Comparison of ENCODE assay signal across 29 cellular contexts in the genomic region with DNA sequence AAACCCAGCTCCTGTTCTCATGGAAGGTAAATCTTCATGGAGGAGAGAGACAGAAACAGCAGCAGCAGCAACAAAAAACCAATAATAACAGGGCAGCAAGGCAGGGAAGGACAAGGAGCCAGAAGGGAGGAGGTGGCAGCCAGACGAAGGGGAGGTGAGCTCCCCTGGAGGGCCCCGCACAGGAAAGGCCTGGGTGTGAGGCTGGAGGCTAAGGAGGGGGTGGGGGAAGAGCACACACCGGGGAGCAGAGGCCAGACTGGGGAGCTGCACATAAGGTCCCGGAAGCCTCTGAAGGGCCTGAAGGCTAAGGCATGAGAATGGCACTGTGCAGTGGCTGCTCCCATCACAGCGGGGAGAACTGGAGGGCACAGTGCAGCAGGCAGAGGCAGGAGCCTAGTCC.
DNase-seq lines count a peak whose midpoint lies in the region; ATAC-seq and TF ChIP-seq lines count a peak whose summit lies in the region.
"Had no signal": no experiment of that assay in that cellular context is flagged by ENCODE, and none has a peak within 500 bp of the region (broad histone marks: within the 10 kb centered on the region; RNA-seq: fewer than 3 reads in every experiment).

No MANE protein-coding gene starts in this region.

- no peak overlapping the region for H4K8ac ChIP-seq in H9 (replicated peaks; ENCODE audit: insufficient read length, low read depth, low read length)

- H3K4me1 ChIP-seq in H9 (ENCODE audit: insufficient read depth, low read length) (peaks cover 3% of the 10 kb centered on the region; the same call in 1 of the 2 replicates), mammary epithelial cell (ENCODE audit: insufficient read depth, low read length) (no peaks in the 10 kb centered on the region), vagina (peaks cover 6% of the 10 kb centered on the region)
- H3K4me1 ChIP-seq in CD4-positive, alpha-beta memory T cell (ENCODE audit: insufficient read depth, low read length) = no peaks in the 10 kb centered on the region
- H3K4me1 ChIP-seq: parathyroid adenoma, right lobe of liver, uterus had no signal

- H2AK5ac ChIP-seq in H9 (ENCODE audit: insufficient read length, low read length) = no peak overlapping the region

- no CpG with 5 or more reads among the region's 5 CpGs for WGBS in H9 (ENCODE audit: extremely low coverage, insufficient read length, low lambda C conversion rate)
- WGBS in mammary epithelial cell (ENCODE audit: low coverage, missing lambda C conversion rate) = 92% methylated on average over 2 of the region's 5 CpGs

- POLR2A ChIA-PET in CD4-positive, alpha-beta memory T cell (lab: Charles Lee; ENCODE audit: partially characterized antibody) = no interaction called here

- H3K79me2 ChIP-seq in H9 (ENCODE audit: insufficient read depth, low read length) (no peaks in the 10 kb centered on the region), mammary epithelial cell (ENCODE audit: insufficient read depth, low read length) (no peaks in the 10 kb centered on the region)
- H3K79me2 ChIP-seq: parathyroid adenoma had no signal

- H3K4me3 ChIP-seq in mammary epithelial cell (replicated peaks in 1 of 3; ENCODE audit: insufficient read depth in 1 of 3, low read depth in 2 of 3, low read length in 3 of 3) (no peak overlapping the region), vagina (no peak overlapping the region)
- no peak overlapping the region for H3K4me3 ChIP-seq in CD4-positive, alpha-beta memory T cell (ENCODE audit: low read length in 2 of 2)
- H3K4me3 ChIP-seq: right lobe of liver, thoracic aorta, uterus had no signal

- no peak overlapping the region for H3K14ac ChIP-seq in H9 (ENCODE audit: insufficient read depth, low read length)

- in situ Hi-C loops in mammary epithelial cell (cut with MboI; ENCODE audit: low sequenced_read_pairs in 2 of 2) = loop anchor here in 1 of 2 donors (10.0 kb wide), 1 partner anchor 91 kb away; a partner anchor contains a TSS

- H3K36me3 ChIP-seq in mammary epithelial cell (ENCODE audit: insufficient read depth, low read length) = no peaks in the 10 kb centered on the region
- peaks cover 0 to 8% of the 10 kb centered on the region in 2 donors for H3K36me3 ChIP-seq in vagina
- no peaks in the 10 kb centered on the region for H3K36me3 ChIP-seq in CD4-positive, alpha-beta memory T cell (ENCODE audit: insufficient read depth, low read length)
- H3K36me3 ChIP-seq: brain microvascular endothelial cell, thoracic aorta, uterus had no signal

- H3K9ac ChIP-seq in H9 (ENCODE audit: extremely low read depth, insufficient read length, low read length) (no peak overlapping the region), mammary epithelial cell (ENCODE audit: insufficient read depth, low read length) (no peak overlapping the region)
- H3K9ac ChIP-seq: KMS-11, parathyroid adenoma, SK-N-SH had no signal

- H3K4me3 Mint-ChIP-seq in H9 (no peak overlapping the region), nephron progenitor cell (no peak overlapping the region)
- H3K4me3 Mint-ChIP-seq in central memory CD8-positive, alpha-beta T cell = no peak overlapping the region
- H3K4me3 Mint-ChIP-seq in CD4-positive, alpha-beta memory T cell = no peak overlapping the region
- H3K4me3 Mint-ChIP-seq in activated T-cell treated with anti-CD3 and anti-CD28 coated beads, Interleukin-2, amount 50 U/mL, for 4 hours = no peak overlapping the region
- H3K4me3 Mint-ChIP-seq: activated CD4-positive, alpha-beta T cell treated with anti-CD3 and anti-CD28 coated beads, Interleukin-2, amount 10 ng/mL, durations not matched to agents 7 days and 5 days; activated CD8-positive, alpha-beta memory T cell treated with anti-CD3 and anti-CD28 coated beads, Interleukin-2, amount 10 ng/mL, durations not matched to agents 7 days and 5 days; activated naive CD4-positive, alpha-beta T cell treated with anti-CD3 and anti-CD28 coated beads, Interleukin-2, amount 10 ng/mL, durations not matched to agents 7 days and 5 days; nephron; stimulated activated naive B cell treated with anti-CD40 and anti-IgM and Interleukin-4, amounts not matched to agents 10 μg/mL and 1 μg/mL and 100 μg/mL, for 72 hours had no signal

- H2BK15ac ChIP-seq in H9 (ENCODE audit: low read depth, low read length) = no peak overlapping the region

- CTCF ChIA-PET in mammary epithelial cell (lab: Charles Lee; ENCODE audit: low non-redundant PET) = no interaction called here
- CTCF ChIA-PET in CD4-positive, alpha-beta memory T cell (lab: Charles Lee; ENCODE audit: partially characterized antibody) = no interaction called here

- H4K91ac ChIP-seq in H9 (ENCODE audit: insufficient read length, low read depth, low read length) = no peak overlapping the region

- peaks cover 0 to 5% (median 4%) of the 10 kb centered on the region in 3 experiments; a peak in 5 of 7 replicates for H3K36me3 Mint-ChIP-seq in H9 (ENCODE audit: insufficient read depth in 1 of 3, low read depth in 3 of 3)
- peaks cover 4% of the 10 kb centered on the region for H3K36me3 Mint-ChIP-seq in central memory CD8-positive, alpha-beta T cell (ENCODE audit: insufficient read depth)
- H3K36me3 Mint-ChIP-seq in nephron progenitor cell (ENCODE audit: low read depth) = peaks cover 17% of the 10 kb centered on the region
- H3K36me3 Mint-ChIP-seq in CD4-positive, alpha-beta memory T cell = peaks cover 40 to 41% of the 10 kb centered on the region in 2 donors
- H3K36me3 Mint-ChIP-seq in activated T-cell treated with anti-CD3 and anti-CD28 coated beads, Interleukin-2, amount 50 U/mL, for 4 hours (ENCODE audit: insufficient read depth) = peaks cover 38% of the 10 kb centered on the region

- dilution Hi-C loops in mammary epithelial cell (cut with HindIII; ENCODE audit: low sequenced_read_pairs) = loop anchor here (25.0 kb wide), 1 partner anchor 558 kb away; no protein-coding TSS in a partner anchor

- H3K4me2 ChIP-seq in H9 (ENCODE audit: insufficient read depth, insufficient read length, low read length) = no peak overlapping the region
- no peak overlapping the region for H3K4me2 ChIP-seq in mammary epithelial cell (ENCODE audit: insufficient read depth, low read depth, low read length)
- H3K4me2 ChIP-seq: KMS-11, SK-N-SH had no signal

- TF ChIP-seq CTCF in H9 (conservative IDR thresholded peaks at IDR 0.05) (no peak), nephron progenitor cell (IDR thresholded peaks at IDR 0.05) (no peak), mammary epithelial cell (conservative IDR thresholded peaks at IDR 0.05 in 1 of 2, IDR thresholded peaks at IDR 0.05 in 1 of 2; ENCODE audit: extremely low read depth in 1 of 2, insufficient read depth in 1 of 2, low read depth in 1 of 2, low read length in 2 of 2) (no peak), vagina (IDR thresholded peaks at IDR 0.05) (no peak)

- H3K4me1 Mint-ChIP-seq in H9 (peaks cover 41 to 45% of the 10 kb centered on the region in 2 experiments), nephron progenitor cell (peaks cover 38% of the 10 kb centered on the region)
- H3K4me1 Mint-ChIP-seq in central memory CD8-positive, alpha-beta T cell = peaks cover 19% of the 10 kb centered on the region
- H3K4me1 Mint-ChIP-seq in CD4-positive, alpha-beta memory T cell = peaks cover 0 to 9% (median 0%) of the 10 kb centered on the region in 4 donors
- peaks cover 5% of the 10 kb centered on the region for H3K4me1 Mint-ChIP-seq in activated T-cell treated with anti-CD3 and anti-CD28 coated beads, Interleukin-2, amount 50 U/mL, for 4 hours (ENCODE audit: low read depth)
- H3K4me1 Mint-ChIP-seq: nephron had no signal

- no peak for ATAC-seq in central memory CD8-positive, alpha-beta T cell (replicated peaks; ENCODE audit: extremely low read depth, poor library complexity, severe bottlenecking)
- no peak for ATAC-seq in activated T-cell treated with anti-CD3 and anti-CD28 coated beads, Interleukin-2, amount 50 U/mL, for 4 hours
- ATAC-seq: activated CD8-positive, alpha-beta memory T cell treated with anti-CD3 and anti-CD28 coated beads, Interleukin-2, amount 10 ng/mL, durations not matched to agents 7 days and 5 days; right lobe of liver had no signal

- H3K9me3 Mint-ChIP-seq in H9 = no peaks in the 10 kb centered on the region
- no peaks in the 10 kb centered on the region for H3K9me3 Mint-ChIP-seq in central memory CD8-positive, alpha-beta T cell
- peaks cover 4% of the 10 kb centered on the region for H3K9me3 Mint-ChIP-seq in nephron progenitor cell
- H3K9me3 Mint-ChIP-seq in CD4-positive, alpha-beta memory T cell = peaks cover 0 to 5% (median 3%) of the 10 kb centered on the region in 8 donors
- H3K9me3 Mint-ChIP-seq in activated T-cell treated with anti-CD3 and anti-CD28 coated beads, Interleukin-2, amount 50 U/mL, for 4 hours = peaks cover 4% of the 10 kb centered on the region
- H3K9me3 Mint-ChIP-seq: activated CD4-positive, alpha-beta T cell treated with anti-CD3 and anti-CD28 coated beads, Interleukin-2, amount 10 ng/mL, durations not matched to agents 7 days and 5 days; activated naive CD4-positive, alpha-beta T cell treated with anti-CD3 and anti-CD28 coated beads, Interleukin-2, amount 10 ng/mL, durations not matched to agents 7 days and 5 days had no signal

- no peak overlapping the region for H2AFZ ChIP-seq in H9 (ENCODE audit: low read length)
- H2AFZ ChIP-seq in mammary epithelial cell (ENCODE audit: low read depth, low read length) = no peak overlapping the region
- H2AFZ ChIP-seq: parathyroid adenoma had no signal

- H3K27me3 Mint-ChIP-seq in H9 (ENCODE audit: low read depth) (no peaks in the 10 kb centered on the region), nephron progenitor cell (ENCODE audit: low read depth, poor library complexity) (peaks cover 9% of the 10 kb centered on the region)
- H3K27me3 Mint-ChIP-seq in central memory CD8-positive, alpha-beta T cell = no peaks in the 10 kb centered on the region
- no peaks in the 10 kb centered on the region for H3K27me3 Mint-ChIP-seq in CD4-positive, alpha-beta memory T cell
- no peaks in the 10 kb centered on the region for H3K27me3 Mint-ChIP-seq in activated T-cell treated with anti-CD3 and anti-CD28 coated beads, Interleukin-2, amount 50 U/mL, for 4 hours (ENCODE audit: low read depth)
- H3K27me3 Mint-ChIP-seq: activated CD4-positive, alpha-beta T cell treated with anti-CD3 and anti-CD28 coated beads, Interleukin-2, amount 10 ng/mL, durations not matched to agents 7 days and 5 days; activated CD8-positive, alpha-beta memory T cell treated with anti-CD3 and anti-CD28 coated beads, Interleukin-2, amount 10 ng/mL, durations not matched to agents 7 days and 5 days; activated naive CD4-positive, alpha-beta T cell treated with anti-CD3 and anti-CD28 coated beads, Interleukin-2, amount 10 ng/mL, durations not matched to agents 7 days and 5 days; stimulated activated naive B cell treated with anti-CD40 and anti-IgM and Interleukin-4, amounts not matched to agents 10 μg/mL and 1 μg/mL and 100 μg/mL, for 72 hours had no signal

- H3K27ac Mint-ChIP-seq in H9 (peak overlapping the region in 2 of 3 experiments; percentile 41 to 76; a peak in 3 of 7 replicates), nephron progenitor cell (peak overlapping the region; percentile 70)
- peak overlapping the region; percentile 83 for H3K27ac Mint-ChIP-seq in central memory CD8-positive, alpha-beta T cell (ENCODE audit: low read depth)
- peak overlapping the region in 1 of 7 donors; percentile 55 for H3K27ac Mint-ChIP-seq in CD4-positive, alpha-beta memory T cell
- H3K27ac Mint-ChIP-seq: activated CD4-positive, alpha-beta T cell treated with anti-CD3 and anti-CD28 coated beads, Interleukin-2, amount 10 ng/mL, durations not matched to agents 7 days and 5 days; activated CD8-positive, alpha-beta memory T cell treated with anti-CD3 and anti-CD28 coated beads, Interleukin-2, amount 10 ng/mL, durations not matched to agents 7 days and 5 days; activated naive CD4-positive, alpha-beta T cell treated with anti-CD3 and anti-CD28 coated beads, Interleukin-2, amount 10 ng/mL, durations not matched to agents 7 days and 5 days; stimulated activated naive B cell treated with anti-CD40 and anti-IgM and Interleukin-4, amounts not matched to agents 10 μg/mL and 1 μg/mL and 100 μg/mL, for 72 hours had no signal

- H2BK5ac ChIP-seq in H9 (ENCODE audit: insufficient read length, low read length) = no peak overlapping the region

- H3K27ac ChIP-seq in H9 (ENCODE audit: insufficient read length, low read depth, low read length) (no peak overlapping the region), mammary epithelial cell (ENCODE audit: insufficient read depth, low read depth, low read length) (no peak overlapping the region), vagina (no peak overlapping the region)
- no peak overlapping the region for H3K27ac ChIP-seq in CD4-positive, alpha-beta memory T cell (ENCODE audit: low read depth, low read length)
- H3K27ac ChIP-seq: brain microvascular endothelial cell, C4-2B, KMS-11, parathyroid adenoma, right lobe of liver, thoracic aorta, uterus, VCaP had no signal

- H3K23me2 ChIP-seq in H9 (ENCODE audit: insufficient read length, low read depth, low read length, poor library complexity, severe bottlenecking) = no peaks in the 10 kb centered on the region

- H2BK120ac ChIP-seq in H9 (ENCODE audit: low read depth, low read length, poor library complexity, severe bottlenecking) = no peak overlapping the region

- H3K9me3 ChIP-seq in H9 (ENCODE audit: control insufficient read depth, low read depth, low read length) = no peaks in the 10 kb centered on the region
- no peaks in the 10 kb centered on the region for H3K9me3 ChIP-seq in mammary epithelial cell (replicated peaks; ENCODE audit: insufficient read depth, low read length)
- H3K9me3 ChIP-seq in vagina = no peaks in the 10 kb centered on the region
- no peaks in the 10 kb centered on the region for H3K9me3 ChIP-seq in CD4-positive, alpha-beta memory T cell (ENCODE audit: control insufficient read depth in 1 of 2, low read length in 2 of 2)
- H3K9me3 ChIP-seq: right lobe of liver, SK-N-SH, thoracic aorta, uterus had no signal

- no peak overlapping the region for H3K56ac ChIP-seq in H9 (ENCODE audit: insufficient read length, low read depth, low read length)

- no peak overlapping the region for H3K4ac ChIP-seq in H9 (ENCODE audit: low read depth, low read length)

- no peak overlapping the region for H3T11ph ChIP-seq in H9 (ENCODE audit: low read length)

- intact Hi-C loops in mammary epithelial cell (cut with micrococcal nuclease) (loop anchor here (10.0 kb wide), 1 partner anchor 399 kb away; no protein-coding TSS in a partner anchor), vagina (cut with DNase I) (loop anchor here (10.0 kb wide), 1 partner anchor 271 kb away; no protein-coding TSS in a partner anchor)
- intact Hi-C loops in CD4-positive, alpha-beta memory T cell (cut with micrococcal nuclease) = loop anchor here (10.0 kb wide), 2 partner anchors 131 to 399 kb away; no protein-coding TSS in a partner anchor

- DNase-seq in H9 (no peak), Kasumi-1 (lab: John Stamatoyannopoulos, UW) (peak; percentile 56 to 59), nephron progenitor cell (no peak), mammary epithelial cell (no peak), vagina (ENCODE audit: extremely low spot score in 2 of 2) (no peak)
- no peak for DNase-seq in central memory CD8-positive, alpha-beta T cell (ENCODE audit: low spot score in 2 of 2)
- DNase-seq in CD4-positive, alpha-beta memory T cell = no peak
- no peak for DNase-seq in activated T-cell treated with anti-CD3 and anti-CD28 coated beads, Interleukin-2, amount 50 U/mL, for 4 hours
- DNase-seq: activated CD4-positive, alpha-beta T cell treated with anti-CD3 and anti-CD28 coated beads, Interleukin-2, amount 10 ng/mL, durations not matched to agents 7 days and 5 days; activated CD8-positive, alpha-beta memory T cell treated with anti-CD3 and anti-CD28 coated beads, Interleukin-2, amount 10 ng/mL, durations not matched to agents 7 days and 5 days; activated naive CD4-positive, alpha-beta T cell treated with anti-CD3 and anti-CD28 coated beads, Interleukin-2, amount 10 ng/mL, durations not matched to agents 7 days and 5 days; amniotic stem cell; brain microvascular endothelial cell; Calu3; kidney; NCI-H1436 treated with DMSO at 0.1 percent for 48 hours; NCI-H446 treated with DMSO at 0.1 percent for 48 hours; OCI-M1; right lobe of liver; SK-N-SH; stimulated activated CD4-positive, alpha-beta T cell treated with anti-CD3 and anti-CD28 coated beads, Interleukin-4, amount 100 ng/mL, for 4 hours; stimulated activated naive B cell treated with anti-CD40 and anti-IgM and Interleukin-4, amounts not matched to agents 10 μg/mL and 1 μg/mL and 100 μg/mL, for 72 hours; uterus had no signal

- no TSS peak for BruUV-seq in mammary epithelial cell (replicated peaks; lab: Mats Ljungman, UMichigan)

- no peak overlapping the region for H2BK20ac ChIP-seq in H9 (ENCODE audit: low read depth, low read length, poor library complexity, severe bottlenecking)

- no peak overlapping the region for H3K23ac ChIP-seq in H9 (ENCODE audit: insufficient read length, low read depth, low read length)

- no peak overlapping the region for H4K5ac ChIP-seq in H9 (ENCODE audit: insufficient read length, low read depth, low read length)

- TF ChIP-seq POLR2A in vagina (IDR thresholded peaks at IDR 0.05) = no peak

- H3K27me3 ChIP-seq in H9 (ENCODE audit: insufficient read depth, low read length) (no peaks in the 10 kb centered on the region), mammary epithelial cell (ENCODE audit: insufficient read depth, low read length) (no peaks in the 10 kb centered on the region), vagina (no peaks in the 10 kb centered on the region)
- no peaks in the 10 kb centered on the region for H3K27me3 ChIP-seq in CD4-positive, alpha-beta memory T cell (ENCODE audit: insufficient read depth, low read length)
- H3K27me3 ChIP-seq: brain microvascular endothelial cell, right lobe of liver, uterus had no signal

- H3K79me1 ChIP-seq in H9 (ENCODE audit: insufficient read depth, low read depth, low read length, poor library complexity, severe bottlenecking) = no peaks in the 10 kb centered on the region

- H4K20me1 ChIP-seq in H9 (ENCODE audit: control insufficient read depth, insufficient read depth, insufficient read length) (no peaks in the 10 kb centered on the region), mammary epithelial cell (ENCODE audit: insufficient read depth, low read length) (no peaks in the 10 kb centered on the region)

- H3K18ac ChIP-seq in H9 (ENCODE audit: insufficient read length, low read depth, low read length) = no peak overlapping the region

- no peak overlapping the region for H2BK12ac ChIP-seq in H9 (ENCODE audit: insufficient read length, low read depth, low read length)

Comparison
In these comparisons a context has a peak if more than half of its experiments do, and no peak if none do; other contexts are left out.
1. DNase-seq: peak in Kasumi-1 (2 of 2); none in H9 (single experiment), central memory CD8-positive, alpha-beta T cell (0 of 2), nephron progenitor cell (single experiment), mammary epithelial cell (single experiment), vagina (0 of 2), CD4-positive, alpha-beta memory T cell (0 of 5) and activated T-cell treated with anti-CD3 and anti-CD28 coated beads, Interleukin-2, amount 50 U/mL, for 4 hours (single experiment).